In genomic region chr18:51361130-51361860, GRCh38 we compare ENCODE assay signal across 9 cellular contexts.
A peak's percentile ranks its signal among the peaks of the same experiment; 100 is the strongest.
DNase-seq lines count a peak whose midpoint lies in the region; ATAC-seq and TF ChIP-seq lines count a peak whose summit lies in the region.
"Had no signal": no experiment of that assay in that cellular context is flagged by ENCODE, and none has a peak within 500 bp of the region (broad histone marks: within the 10 kb centered on the region; RNA-seq: fewer than 3 reads in every experiment).

No MANE protein-coding gene starts in this region.

- ATAC-seq in GM21423 (IDR thresholded peaks at IDR 0.05; ENCODE audit: unreplicated experiment), result peak; percentile 78

- peak overlapping the region; percentile 86 for H2AFZ ChIP-seq in MM.1S (ENCODE audit: low read length)

- WGBS in stomach, 5 donors, result 48 to 68% (median 57%) methylated on average over 6 of the region's 6 CpGs

- no peaks in the 10 kb centered on the region for H3K79me2 ChIP-seq in MM.1S (ENCODE audit: low read length)

- no peaks in the 10 kb centered on the region for H4K20me1 ChIP-seq in MM.1S (ENCODE audit: insufficient read depth, low read length)

- DNase-seq in COLO829 (ENCODE audit: low spot score) (peak; percentile 40), MM.1S (peak; percentile 94), fibroblast of the aortic adventitia (ENCODE audit: low read depth) (peak; percentile 43), AG20443 (ENCODE audit: low spot score) (no peak), stomach (no peak), putamen (ENCODE audit: low spot score) (no peak)
- no peak for DNase-seq in stimulated activated CD4-positive, alpha-beta T cell treated with anti-CD3 and anti-CD28 coated beads, Interleukin-4, amount 100 ng/mL, for 24 hours
- DNase-seq: DND-41 had no signal

- intact Hi-C loops in stomach (cut with DNase I; ENCODE audit: low total_unique reads), result no loop called here

- no peak for TF ChIP-seq POLR2A in stomach (IDR thresholded peaks at IDR 0.05)

- peak overlapping the region; percentile 92 for H3K27ac ChIP-seq in MM.1S (ENCODE audit: low read length)
- H3K27ac ChIP-seq in stomach, result peak overlapping the region in 1 of 5 donors; percentile 3

- peak overlapping the region; percentile 17; the same call in 1 of the 2 replicates for H3K4me3 ChIP-seq in MM.1S (ENCODE audit: low read length)
- no peak overlapping the region for H3K4me3 ChIP-seq in fibroblast of the aortic adventitia (ENCODE audit: low read depth, low read length)
- no peak overlapping the region for H3K4me3 ChIP-seq in stomach

- H3K4me1 ChIP-seq in MM.1S (ENCODE audit: low read length) (peaks cover 17% of the 10 kb centered on the region), stomach (peaks cover 0 to 11% (median 0%) of the 10 kb centered on the region in 4 donors)

- H3K27me3 ChIP-seq in MM.1S (replicated peaks; ENCODE audit: insufficient read depth, low read length) (no peaks in the 10 kb centered on the region), stomach (no peaks in the 10 kb centered on the region)

- H3K36me3 ChIP-seq in MM.1S (replicated peaks; ENCODE audit: insufficient read depth, low read length), result no peaks in the 10 kb centered on the region
- H3K36me3 ChIP-seq in stomach, result no peaks in the 10 kb centered on the region

- TF ChIP-seq CTCF in MM.1S (IDR thresholded peaks at IDR 0.05; ENCODE audit: low read length), result no peak
- TF ChIP-seq CTCF in fibroblast of the aortic adventitia (IDR thresholded peaks at IDR 0.05; ENCODE audit: insufficient read depth, low read length), result no peak
- TF ChIP-seq CTCF in stomach (IDR thresholded peaks at IDR 0.05), result no peak

- peak overlapping the region; percentile 58 for H3K4me2 ChIP-seq in MM.1S (ENCODE audit: low read depth, low read length)

- H3F3A ChIP-seq in MM.1S (ENCODE audit: insufficient read depth, low read length), result peaks cover 11% of the 10 kb centered on the region

- H3K9me3 ChIP-seq in MM.1S (replicated peaks; ENCODE audit: insufficient read depth, low read length) (no peaks in the 10 kb centered on the region), stomach (no peaks in the 10 kb centered on the region)

- peak overlapping the region; percentile 49 for H3K9ac ChIP-seq in MM.1S (ENCODE audit: low read length)

- TF ChIP-seq EP300 in stomach (IDR thresholded peaks at IDR 0.05), result no peak

- no peaks in the 10 kb centered on the region for H3K9me2 ChIP-seq in MM.1S (replicated peaks; ENCODE audit: insufficient read depth, low read length)

Comparison
In these comparisons a context has a peak if more than half of its experiments do, and no peak if none do; other contexts are left out.
1. DNase-seq: peak in COLO829 (single experiment), MM.1S (single experiment) and fibroblast of the aortic adventitia (single experiment); none in AG20443 (single experiment), stomach (single experiment), stimulated activated CD4-positive, alpha-beta T cell treated with anti-CD3 and anti-CD28 coated beads, Interleukin-4, amount 100 ng/mL, for 24 hours (single experiment) and putamen (single experiment).